9 cellular contexts compared by ENCODE assay signal in genomic region chr15:57751177-57751800, GRCh38. TPM values are rescaled to one million over a fixed set of nuclear protein-coding genes. Genes with fewer than 3 reads are reported as not detected.
DNase-seq lines count a peak whose midpoint lies in the region; ATAC-seq and TF ChIP-seq lines count a peak whose summit lies in the region.
"Had no signal": no experiment of that assay in that cellular context is flagged by ENCODE, and none has a peak within 500 bp of the region (broad histone marks: within the 10 kb centered on the region; RNA-seq: fewer than 3 reads in every experiment).

No MANE protein-coding gene starts in this region.

- H3K27me3 Mint-ChIP-seq in activated T-cell treated with anti-CD3 and anti-CD28 coated beads, Interleukin-2, amount 50 U/mL, for 4 hours (ENCODE audit: low read depth) = no peaks in the 10 kb centered on the region

- no peaks in the 10 kb centered on the region for H3K9me3 Mint-ChIP-seq in activated T-cell treated with anti-CD3 and anti-CD28 coated beads, Interleukin-2, amount 50 U/mL, for 4 hours
- H3K9me3 Mint-ChIP-seq: memory B cell had no signal

- DNase-seq in GM13977 (ENCODE audit: low spot score) (peak; percentile 37), RKO (ENCODE audit: low spot score) (peak; percentile 30), fibroblast of villous mesenchyme (ENCODE audit: low read depth) (peak; percentile 48), retina (peak; percentile 32), NCI-H146 (lab: John Stamatoyannopoulos, UW) (no peak)
- no peak for DNase-seq in activated T-cell treated with anti-CD3 and anti-CD28 coated beads, Interleukin-2, amount 50 U/mL, for 4 hours

- peak; percentile 52 for TF ChIP-seq CTCF in GM13977 (IDR thresholded peaks at IDR 0.05; ENCODE audit: extremely low read depth, insufficient read depth, missing control alignments)
- peak; percentile 64 for TF ChIP-seq CTCF in fibroblast of villous mesenchyme (IDR thresholded peaks at IDR 0.05; ENCODE audit: insufficient read depth, low read depth, low read length)

- no peaks in the 10 kb centered on the region for H3K36me3 Mint-ChIP-seq in activated T-cell treated with anti-CD3 and anti-CD28 coated beads, Interleukin-2, amount 50 U/mL, for 4 hours (ENCODE audit: insufficient read depth)
- H3K36me3 Mint-ChIP-seq: memory B cell had no signal

- no peak overlapping the region for H3K4me3 ChIP-seq in fibroblast of villous mesenchyme (ENCODE audit: low read depth, low read length)

- no peak overlapping the region for H3K4me3 Mint-ChIP-seq in activated T-cell treated with anti-CD3 and anti-CD28 coated beads, Interleukin-2, amount 50 U/mL, for 4 hours
- H3K4me3 Mint-ChIP-seq: memory B cell had no signal

- in situ Hi-C loops in GM13977 (cut with MboI; ENCODE audit: low pct_unique_long_range_greater_than_20kb, low sequenced_read_pairs, unreplicated experiment) = no loop called here

- no peak for ATAC-seq in HG02610 (IDR thresholded peaks at IDR 0.05; ENCODE audit: unreplicated experiment)
- no peak for ATAC-seq in activated T-cell treated with anti-CD3 and anti-CD28 coated beads, Interleukin-2, amount 50 U/mL, for 4 hours
- ATAC-seq in GM18498 (IDR thresholded peaks at IDR 0.05; ENCODE audit: unreplicated experiment) = no peak

- no peaks in the 10 kb centered on the region for H3K4me1 Mint-ChIP-seq in activated T-cell treated with anti-CD3 and anti-CD28 coated beads, Interleukin-2, amount 50 U/mL, for 4 hours (ENCODE audit: low read depth)

RNA-seq across cellular contexts. Expression of gene POLR2M, which starts 44.8 kb away (rescaled TPM):
- total RNA-seq in fibroblast of villous mesenchyme = 71.7 and 637 TPM in 2 replicates
- total RNA-seq in activated T-cell treated with anti-CD3 and anti-CD28 coated beads, Interleukin-2, amount 50 U/mL, for 4 hours = 10 to 100 TPM; 69.4 to 80.3 (median 74.1) TPM

Comparison
In these comparisons a context has a peak if more than half of its experiments do, and no peak if none do; other contexts are left out.
1. DNase-seq: peak in GM13977 (single experiment), RKO (single experiment), fibroblast of villous mesenchyme (single experiment) and retina (single experiment); none in activated T-cell treated with anti-CD3 and anti-CD28 coated beads, Interleukin-2, amount 50 U/mL, for 4 hours (single experiment) and NCI-H146 (single experiment).